ENCODE assay signal across 16 cellular contexts in the genomic region with DNA sequence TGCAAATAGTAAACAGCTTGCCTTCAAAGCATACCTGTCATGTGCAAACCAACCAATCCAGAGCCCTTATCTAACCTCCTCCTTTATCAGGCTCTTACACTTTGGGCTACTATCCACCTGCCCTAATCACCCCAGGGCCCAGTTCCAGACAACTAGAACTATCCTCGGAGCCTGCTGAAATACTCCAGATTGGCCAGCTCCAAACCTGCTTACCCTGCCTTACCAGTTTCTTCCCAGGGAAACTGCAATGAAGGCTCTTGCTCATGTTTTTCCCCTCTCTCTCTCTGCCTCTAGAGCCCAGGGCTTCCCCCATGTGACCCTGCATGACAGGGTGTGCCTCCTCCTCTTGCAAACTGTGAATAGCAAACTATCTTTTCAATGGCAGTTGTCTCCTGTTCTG.
DNase-seq lines count a peak whose midpoint lies in the region; ATAC-seq and TF ChIP-seq lines count a peak whose summit lies in the region.
"Had no signal": no experiment of that assay in that cellular context is flagged by ENCODE, and none has a peak within 500 bp of the region (broad histone marks: within the 10 kb centered on the region; RNA-seq: fewer than 3 reads in every experiment).

No MANE protein-coding gene starts in this region.

- no peak overlapping the region for H3K27ac Mint-ChIP-seq in effector memory CD8-positive, alpha-beta T cell
- H3K27ac Mint-ChIP-seq: T-helper 1 cell treated with Interleukin-12 subunit alpha and Interleukin-12 subunit beta and Interleukin-4 antibody, amounts not matched to agents 30 μg/mL and 1 μg/mL, for 36 hours had no signal

- H3K4me1 Mint-ChIP-seq in effector memory CD8-positive, alpha-beta T cell (ENCODE audit: low read depth in 2 of 2), result no peaks in the 10 kb centered on the region

- intact Hi-C loops in A673 (cut with micrococcal nuclease; ENCODE audit: unreplicated experiment), result no loop called here

- H3K9ac ChIP-seq in mucosa of rectum (ENCODE audit: low read depth in 1 of 2, low read length in 2 of 2), result no peak overlapping the region

- H3K36me3 ChIP-seq in esophagus (ENCODE audit: control insufficient read depth in 2 of 2, insufficient read depth in 2 of 2, low read length in 1 of 2) (no peaks in the 10 kb centered on the region), mucosa of rectum (ENCODE audit: control insufficient read depth in 2 of 2, insufficient read depth in 2 of 2, low read length in 2 of 2) (no peaks in the 10 kb centered on the region), A673 (ENCODE audit: insufficient read depth, low read length, poor library complexity, severe bottlenecking) (no peaks in the 10 kb centered on the region)
- H3K36me3 ChIP-seq: vagina had no signal

- ATAC-seq in HG02571 (IDR thresholded peaks at IDR 0.05; ENCODE audit: unreplicated experiment) (no peak), GM19452 (IDR thresholded peaks at IDR 0.05; ENCODE audit: unreplicated experiment) (no peak)
- ATAC-seq in effector memory CD8-positive, alpha-beta T cell (replicated peaks), result no peak

- H3K27me3 Mint-ChIP-seq in effector memory CD8-positive, alpha-beta T cell, result peaks cover 0 to 10% of the 10 kb centered on the region in 2 donors

- TF ChIP-seq CTCF in 22Rv1 (IDR thresholded peaks at IDR 0.05) (no peak), A673 (conservative IDR thresholded peaks at IDR 0.05; ENCODE audit: low read depth, low read length) (no peak)

- H3K27ac ChIP-seq in 22Rv1, result peak overlapping the region; percentile 41
- H3K27ac ChIP-seq in esophagus (ENCODE audit: low read depth in 2 of 2, low read length in 1 of 2), result peak overlapping the region; percentile 50 to 67
- H3K27ac ChIP-seq in mucosa of rectum (ENCODE audit: low read depth in 2 of 2, low read length in 2 of 2), result peak overlapping the region; percentile 46 to 59
- H3K27ac ChIP-seq in A673 (ENCODE audit: low read depth, low read length, poor library complexity, severe bottlenecking), result no peak overlapping the region
- H3K27ac ChIP-seq: brain microvascular endothelial cell, vagina had no signal

- peak; percentile 59 for DNase-seq in HPDE6-E6E7 (ENCODE audit: extremely low spot score)
- DNase-seq in A673 (ENCODE audit: low spot score), result no peak
- no peak for DNase-seq in effector memory CD8-positive, alpha-beta T cell
- DNase-seq: activated effector memory CD4-positive, alpha-beta T cell treated with anti-CD3 and anti-CD28 coated beads, Interleukin-2, amount 50 U/mL, for 16 hours; brain microvascular endothelial cell; hypothalamus; KBM-7; NCI-H2029 treated with DMSO at 0.1 percent for 48 hours had no signal

- no peaks in the 10 kb centered on the region for H3K36me3 Mint-ChIP-seq in effector memory CD8-positive, alpha-beta T cell (ENCODE audit: insufficient read depth)

- H3K9me3 ChIP-seq in esophagus (ENCODE audit: control insufficient read depth in 2 of 2, insufficient read depth in 1 of 2, low read depth in 1 of 2, low read length in 1 of 2), result no peaks in the 10 kb centered on the region
- no peaks in the 10 kb centered on the region for H3K9me3 ChIP-seq in mucosa of rectum (ENCODE audit: control insufficient read depth in 2 of 2, low read length in 2 of 2)
- H3K9me3 ChIP-seq in A673 (ENCODE audit: low read depth, low read length, poor library complexity, severe bottlenecking), result no peaks in the 10 kb centered on the region
- H3K9me3 ChIP-seq: vagina had no signal

- POLR2A ChIA-PET in A673 (lab: Charles Lee; ENCODE audit: low non-redundant PET), result no interaction called here

- CTCF ChIA-PET in A673 (lab: Charles Lee), result no interaction called here

- H3K27me3 ChIP-seq in esophagus (ENCODE audit: control insufficient read depth in 1 of 2, insufficient read depth in 2 of 2, low read length in 2 of 2) (no peaks in the 10 kb centered on the region), mucosa of rectum (ENCODE audit: control insufficient read depth in 2 of 2, insufficient read depth in 2 of 2, low read length in 2 of 2) (no peaks in the 10 kb centered on the region), A673 (replicated peaks; ENCODE audit: insufficient read depth, low read depth, low read length, poor library complexity) (no peaks in the 10 kb centered on the region)
- H3K27me3 ChIP-seq: brain microvascular endothelial cell, vagina had no signal

- H3K4me3 ChIP-seq in esophagus (ENCODE audit: low read depth in 1 of 2, low read length in 2 of 2), result no peak overlapping the region
- no peak overlapping the region for H3K4me3 ChIP-seq in mucosa of rectum (ENCODE audit: low read length in 2 of 2)
- no peak overlapping the region for H3K4me3 ChIP-seq in A673 (ENCODE audit: low read depth, low read length, poor library complexity, severe bottlenecking)
- H3K4me3 ChIP-seq: skin epidermis, vagina had no signal

- BruUV-seq in A673 (replicated peaks; lab: Mats Ljungman, UMichigan), result no TSS peak

- H3K4me3 Mint-ChIP-seq in effector memory CD8-positive, alpha-beta T cell, result no peak overlapping the region
- H3K4me3 Mint-ChIP-seq: T-helper 1 cell treated with Interleukin-12 subunit alpha and Interleukin-12 subunit beta and Interleukin-4 antibody, amounts not matched to agents 30 μg/mL and 1 μg/mL, for 36 hours had no signal

- WGBS in esophagus, 2 donors, result 35 to 46% methylated on average over 1 of the region's 1 CpG

- no peaks in the 10 kb centered on the region for H3K9me3 Mint-ChIP-seq in effector memory CD8-positive, alpha-beta T cell
- H3K9me3 Mint-ChIP-seq: T-helper 1 cell treated with Interleukin-12 subunit alpha and Interleukin-12 subunit beta and Interleukin-4 antibody, amounts not matched to agents 30 μg/mL and 1 μg/mL, for 36 hours had no signal

- H3K4me1 ChIP-seq in esophagus (ENCODE audit: control insufficient read depth in 2 of 2, insufficient read depth in 2 of 2, low read length in 1 of 2), result no peaks in the 10 kb centered on the region
- peaks cover 9 to 30% of the 10 kb centered on the region in 2 donors for H3K4me1 ChIP-seq in mucosa of rectum (ENCODE audit: control insufficient read depth in 2 of 2, insufficient read depth in 2 of 2, low read length in 2 of 2)
- peaks cover 39% of the 10 kb centered on the region for H3K4me1 ChIP-seq in A673 (ENCODE audit: insufficient read depth, low read length, poor library complexity, severe bottlenecking)
